In genomic region chr19:9791552-9792181, GRCh38 we compare ENCODE assay signal across 8 cellular contexts. TPM values are rescaled to one million over a fixed set of nuclear protein-coding genes. Genes with fewer than 3 reads are reported as not detected.
DNase-seq lines count a peak whose midpoint lies in the region; ATAC-seq and TF ChIP-seq lines count a peak whose summit lies in the region.

No MANE protein-coding gene starts in this region.

- H3K79me2 ChIP-seq in SU-DHL-6 (ENCODE audit: insufficient read depth, low read length) (no peaks in the 10 kb centered on the region), osteoblast (ENCODE audit: insufficient read depth, low read length) (no peaks in the 10 kb centered on the region)

- H3K4me1 ChIP-seq in osteoblast (ENCODE audit: insufficient read depth, low read length) = peaks cover 7% of the 10 kb centered on the region
- peaks cover 18% of the 10 kb centered on the region for H3K4me1 ChIP-seq in suprapubic skin

- TF ChIP-seq EP300 in suprapubic skin (IDR thresholded peaks at IDR 0.05) = no peak

- H3K27me3 ChIP-seq in SU-DHL-6 (ENCODE audit: low read length) (no peaks in the 10 kb centered on the region), osteoblast (ENCODE audit: insufficient read depth, low read length) (no peaks in the 10 kb centered on the region), suprapubic skin (no peaks in the 10 kb centered on the region)

- TF ChIP-seq POLR2A in suprapubic skin (IDR thresholded peaks at IDR 0.05) = no peak

- peak overlapping the region; percentile 78 for H3K4me2 ChIP-seq in SU-DHL-6 (ENCODE audit: low read depth, low read length, poor library complexity, severe bottlenecking)
- H3K4me2 ChIP-seq in osteoblast (ENCODE audit: insufficient read depth, low read length) = peak overlapping the region; percentile 84

- TF ChIP-seq CTCF in SU-DHL-6 (IDR thresholded peaks at IDR 0.05; ENCODE audit: insufficient read depth, low read length, poor library complexity, severe bottlenecking) (no peak), osteoblast (IDR thresholded peaks at IDR 0.05; ENCODE audit: extremely low read depth, low read depth, low read length) (no peak), suprapubic skin (IDR thresholded peaks at IDR 0.05) (no peak)

- 2% methylated on average over 36 of the region's 48 CpGs for WGBS in suprapubic skin

- peak overlapping the region; percentile 68 for H3K27ac ChIP-seq in SU-DHL-6 (ENCODE audit: low read depth, low read length)
- peak overlapping the region; percentile 41 for H3K27ac ChIP-seq in osteoblast (ENCODE audit: low read depth, low read length)
- H3K27ac ChIP-seq in suprapubic skin = peak overlapping the region; percentile 90

- DNase-seq in AG08396 (ENCODE audit: low spot score) (peak; percentile 93), MV-4-11 (lab: John Stamatoyannopoulos, UW) (peak; percentile 52), Right ventricle myocardium inferior (ENCODE audit: missing footprints) (peak; percentile 97), osteoblast (ENCODE audit: insufficient read length, low spot score, missing footprints) (peak; percentile 96), suprapubic skin (ENCODE audit: low spot score in 2 of 2) (peak; percentile 99)
- DNase-seq in activated naive CD8-positive, alpha-beta T cell treated with anti-CD3 and anti-CD28 coated beads, Interleukin-2, amount 50 U/mL, for 16 hours (ENCODE audit: low read depth, low spot score) = peak; percentile 87

- H3F3A ChIP-seq in SU-DHL-6 (ENCODE audit: insufficient read depth) = peaks cover 13% of the 10 kb centered on the region

- H3K9ac ChIP-seq in SU-DHL-6 (ENCODE audit: low read length) = peak overlapping the region; percentile 55

- peak overlapping the region; percentile 74 for H3K4me3 ChIP-seq in SU-DHL-6 (ENCODE audit: insufficient read depth, low read length, poor library complexity, severe bottlenecking)
- H3K4me3 ChIP-seq in osteoblast (ENCODE audit: insufficient read depth, low read length) = peak overlapping the region; percentile 85
- H3K4me3 ChIP-seq in suprapubic skin = peak overlapping the region; percentile 65

- H4K20me1 ChIP-seq in SU-DHL-6 (ENCODE audit: low read depth, low read length) (no peaks in the 10 kb centered on the region), osteoblast (ENCODE audit: insufficient read depth, low read length) (no peaks in the 10 kb centered on the region)

- H3K9me2 ChIP-seq in SU-DHL-6 (replicated peaks; ENCODE audit: insufficient read depth, low read length) = no peaks in the 10 kb centered on the region

- intact Hi-C loops in Right ventricle myocardium inferior (cut with DNase I) = loop anchor here (1.0 to 10.0 kb wide), 5 partner anchors 28 to 957 kb away; partner anchors contain the start of genes FBXL12, MBD3L1, ZNF266 and ZNF317

- H3K9me3 ChIP-seq in SU-DHL-6 (ENCODE audit: insufficient read depth, low read length) (no peaks in the 10 kb centered on the region), osteoblast (ENCODE audit: low read depth, low read length) (no peaks in the 10 kb centered on the region), suprapubic skin (no peaks in the 10 kb centered on the region)

- H2AFZ ChIP-seq in SU-DHL-6 (ENCODE audit: low read depth, low read length, severe bottlenecking) (peak overlapping the region; percentile 93), osteoblast (ENCODE audit: low read length) (peak overlapping the region; percentile 90)

- peak; percentile 38 for ATAC-seq in GM21360 (IDR thresholded peaks at IDR 0.05; ENCODE audit: unreplicated experiment)
- ATAC-seq in Right ventricle myocardium inferior = peak; percentile 81

- no peaks in the 10 kb centered on the region for H3K36me3 ChIP-seq in SU-DHL-6 (ENCODE audit: low read length)
- no peaks in the 10 kb centered on the region for H3K36me3 ChIP-seq in osteoblast (ENCODE audit: insufficient read depth, low read length)
- H3K36me3 ChIP-seq in suprapubic skin = no peaks in the 10 kb centered on the region

RNA-seq across cellular contexts. Expression of gene ZNF846, which starts 23.1 kb away (rescaled TPM):
- total RNA-seq in Right ventricle myocardium inferior (9.3 TPM), osteoblast (14.1 and 17.7 TPM in 2 replicates), suprapubic skin (10 to 100 TPM in 2 of 4 donors, 1 to 10 TPM in 2; 6.8 to 13.5 (median 11.2) TPM)

RNA-seq across cellular contexts. Expression of gene FBXL12, which starts 27.2 kb away (rescaled TPM):
- total RNA-seq in Right ventricle myocardium inferior (10.4 TPM), osteoblast (23.9 and 25.0 TPM in 2 replicates), suprapubic skin (10 to 100 TPM; 22.2 to 39.9 (median 29.8) TPM)

RNA-seq across cellular contexts. Expression of gene UBL5, which starts 36.1 kb away (rescaled TPM):
- total RNA-seq in Right ventricle myocardium inferior (581 TPM), osteoblast (82.5 and 111 TPM in 2 replicates), suprapubic skin (100 to 1,000 TPM; 170 to 337 (median 261) TPM)

RNA-seq across cellular contexts. Expression of gene PIN1, which starts 43.5 kb away (rescaled TPM):
- total RNA-seq in Right ventricle myocardium inferior (89.2 TPM), osteoblast (53.9 and 62.6 TPM in 2 replicates), suprapubic skin (10 to 100 TPM; 60.5 to 75.9 (median 65.8) TPM)

Comparison
In these comparisons a context has a peak if more than half of its experiments do, and no peak if none do; other contexts are left out.
1. Peak in every context shown above with its lines: DNase-seq, ATAC-seq, H3K4me3 ChIP-seq and H3K27ac ChIP-seq.